In the genomic region with DNA sequence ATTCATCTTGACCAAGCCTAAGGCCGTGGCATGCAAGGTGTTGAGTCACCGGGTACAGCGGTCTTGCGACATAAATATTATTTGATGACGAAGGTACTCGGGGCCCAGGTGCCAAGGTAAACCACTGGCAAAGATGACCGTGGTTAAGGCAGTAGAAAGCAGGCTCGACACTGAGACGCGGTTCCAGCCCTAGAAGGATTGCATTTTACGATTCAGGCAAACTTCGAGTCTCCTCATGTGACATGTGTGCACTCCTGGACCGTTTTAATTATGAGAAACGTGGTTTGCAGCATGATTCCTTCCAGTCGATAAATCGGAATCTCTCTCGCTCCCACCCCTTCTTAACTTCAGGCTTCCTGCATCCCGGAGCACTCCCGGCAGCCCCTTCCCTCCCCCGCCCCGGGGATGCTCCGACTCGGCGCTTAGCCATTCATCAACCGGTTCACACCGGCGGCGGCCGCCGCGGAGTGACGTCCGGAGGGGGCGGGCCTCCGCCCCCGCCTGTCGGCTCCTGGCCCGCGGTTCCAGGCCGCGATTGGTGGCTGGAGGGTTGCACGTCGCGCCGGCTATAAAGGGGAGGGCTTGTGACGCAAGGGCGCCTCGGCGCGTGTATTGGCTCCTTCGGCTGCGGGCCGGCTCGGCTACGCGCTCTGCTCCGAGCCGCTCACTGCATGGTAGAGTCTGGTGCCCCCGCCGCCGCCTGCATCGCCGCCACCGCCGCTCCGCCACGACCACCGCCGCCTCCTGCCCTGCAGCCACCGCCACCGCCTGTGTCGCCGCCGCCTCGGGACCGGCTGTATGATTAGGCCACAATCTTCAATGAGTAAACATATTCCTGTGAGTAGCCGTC, we compare ENCODE assay signal across 8 cellular contexts. TPM values are rescaled to one million over a fixed set of nuclear protein-coding genes. Genes with fewer than 3 reads are reported as not detected.
DNase-seq lines count a peak whose midpoint lies in the region; ATAC-seq and TF ChIP-seq lines count a peak whose summit lies in the region.

A gene (plus strand): TSS at position 598 of the 850 bp plus-strand sequence.
A gene (plus strand): TSS at position 598 of the 850 bp plus-strand sequence. CDS start 4,401 bp downstream, outside the sequence.

- H3K27ac Mint-ChIP-seq in effector memory CD8-positive, alpha-beta T cell, result peak within 1 kb of the TSS; percentile 95 to 99
- peak within 1 kb of the TSS; percentile 96 for H3K27ac Mint-ChIP-seq in memory B cell

- ATAC-seq in effector memory CD8-positive, alpha-beta T cell (replicated peaks), result peak; percentile 87
- peak; percentile 79 for ATAC-seq in memory B cell (ENCODE audit: low read depth)

- H3K36me3 Mint-ChIP-seq in effector memory CD8-positive, alpha-beta T cell (ENCODE audit: insufficient read depth), result peaks cover 40% of the 10 kb centered on the region
- peaks cover 2% of the 10 kb centered on the region for H3K36me3 Mint-ChIP-seq in memory B cell

- H3K27me3 Mint-ChIP-seq in effector memory CD8-positive, alpha-beta T cell, result peaks cover 0 to 2% of the 10 kb centered on the region in 2 donors
- H3K27me3 Mint-ChIP-seq in memory B cell, result no peaks in the 10 kb centered on the region

- DNase-seq in CMK (ENCODE audit: low read depth), result peak; percentile 74
- DNase-seq in GM20000 (ENCODE audit: low spot score), result peak; percentile 96
- DNase-seq in HT-29 (ENCODE audit: low spot score), result peak; percentile 95
- peak; percentile 91 to 94 for DNase-seq in NOMO-1 (lab: John Stamatoyannopoulos, UW; ENCODE audit: unreplicated experiment in 2 of 2)
- DNase-seq in activated CD8-positive, alpha-beta memory T cell treated with anti-CD3 and anti-CD28 coated beads for 4 hours (ENCODE audit: low read depth in 2 of 2), result peak; percentile 94 to 95
- peak; percentile 94 for DNase-seq in effector memory CD8-positive, alpha-beta T cell
- peak; percentile 94 to 95 for DNase-seq in memory B cell (ENCODE audit: low spot score in 2 of 2)
- DNase-seq in stimulated activated CD8-positive, alpha-beta memory T cell treated with anti-CD3 and anti-CD28 coated beads, Interleukin-12 subunit alpha, Interleukin-12 subunit beta, amount 100 ng/mL, for 24 hours (ENCODE audit: extremely low read depth), result peak; percentile 90

- no peak for TF ChIP-seq CTCF in GM20000 (IDR thresholded peaks at IDR 0.05; ENCODE audit: extremely low read depth, missing control alignments)

- peak within 1 kb of the TSS; percentile 82 to 91 for H3K4me3 Mint-ChIP-seq in effector memory CD8-positive, alpha-beta T cell
- peak within 1 kb of the TSS; percentile 89 for H3K4me3 Mint-ChIP-seq in memory B cell

- H3K9me3 Mint-ChIP-seq in effector memory CD8-positive, alpha-beta T cell, result no peaks in the 10 kb centered on the region
- H3K9me3 Mint-ChIP-seq in memory B cell, result no peaks in the 10 kb centered on the region

- peaks cover 10 to 29% of the 10 kb centered on the region in 2 donors for H3K4me1 Mint-ChIP-seq in effector memory CD8-positive, alpha-beta T cell (ENCODE audit: low read depth in 2 of 2)
- H3K4me1 Mint-ChIP-seq in memory B cell, result peaks cover 12% of the 10 kb centered on the region

RNA-seq across cellular contexts. Expression of the second gene that starts in this region (rescaled TPM):
- total RNA-seq in HT-29 (2014; rRNA removed; shearing (Covaris generic)), result 23.9 and 24.7 TPM in 2 replicates

Comparison
In these comparisons a context has a peak if more than half of its experiments do, and no peak if none do; other contexts are left out.
1. Peak in every context shown above with its lines: DNase-seq and ATAC-seq.